In the genomic region with DNA sequence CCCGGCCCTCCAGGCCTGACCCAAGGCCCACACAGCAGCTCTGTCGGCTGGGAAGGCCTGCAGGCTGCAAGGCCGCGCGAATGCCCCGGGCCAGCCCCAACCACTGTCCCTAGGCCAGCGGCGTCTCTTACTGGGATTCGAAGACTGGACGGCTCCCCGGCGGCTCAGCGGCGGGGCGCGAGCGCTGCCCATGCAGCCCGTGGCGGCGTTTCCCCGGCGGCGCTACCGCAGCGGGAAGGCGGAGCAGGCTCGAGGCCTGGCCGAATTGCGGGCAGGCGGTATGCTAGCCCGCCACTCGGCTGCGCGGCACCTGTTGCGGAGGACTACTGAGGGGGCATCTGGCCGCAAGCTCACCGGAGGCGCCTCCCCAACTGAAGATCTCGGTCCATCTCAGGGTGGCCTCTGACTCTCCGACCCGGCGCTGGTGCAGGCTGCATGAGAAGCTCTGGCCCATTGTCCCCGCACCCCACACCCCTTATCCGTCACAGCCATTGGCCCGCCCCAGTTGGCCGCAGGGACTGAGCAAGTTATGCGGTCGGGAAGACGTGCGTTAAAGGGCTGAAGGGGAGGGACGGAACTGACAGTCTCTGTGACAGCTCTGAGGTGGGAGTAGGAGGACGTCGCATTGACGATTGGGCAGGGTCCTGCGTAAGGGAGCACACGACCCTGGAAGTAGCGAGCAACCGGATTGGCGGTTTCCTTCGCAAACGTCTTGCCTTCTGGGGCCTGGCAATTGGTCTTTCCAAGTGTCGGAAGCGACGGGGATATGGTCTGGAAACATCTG, we compare ENCODE assay signal across 10 cellular contexts.
DNase-seq lines count a peak whose midpoint lies in the region; ATAC-seq, FAIRE-seq and TF ChIP-seq lines count a peak whose summit lies in the region.
"Had no signal": no experiment of that assay in that cellular context is flagged by ENCODE, and none has a peak within 500 bp of the region (broad histone marks: within the 10 kb centered on the region; RNA-seq: fewer than 3 reads in every experiment).

No MANE protein-coding gene starts in this region.

- POLR2A ChIA-PET in HepG2 (lab: Yijun Ruan, JAX) = no interaction called here

- TF ChIP-seq POLR2A in HepG2 (IDR thresholded peaks at IDR 0.05; ENCODE audit: insufficient read depth in 1 of 2, low read depth in 2 of 2, low read length in 2 of 2) (no peak), lower leg skin (IDR thresholded peaks at IDR 0.05) (no peak)

- H3K4me1 ChIP-seq in liver (ENCODE audit: control insufficient read depth in 4 of 4, insufficient read depth in 4 of 4, low read length in 3 of 4) = no peaks in the 10 kb centered on the region
- no peaks in the 10 kb centered on the region for H3K4me1 ChIP-seq in HepG2 (ENCODE audit: insufficient read depth, low read length)
- no peaks in the 10 kb centered on the region for H3K4me1 ChIP-seq in urinary bladder (ENCODE audit: insufficient read depth)
- H3K4me1 ChIP-seq: pancreas had no signal

- H3K9ac ChIP-seq in liver (ENCODE audit: low read depth in 1 of 2, low read length in 2 of 2) (peak overlapping the region in 1 of 2 donors; percentile 31), HepG2 (ENCODE audit: insufficient read depth, low read depth, low read length) (no peak overlapping the region)

- no peak for ATAC-seq in HepG2
- no peak for ATAC-seq in HG03439 (IDR thresholded peaks at IDR 0.05; ENCODE audit: unreplicated experiment)
- ATAC-seq: pancreas had no signal

- no peak for DNase-seq in HepG2 (ENCODE audit: low spot score)
- peak; percentile 21 for DNase-seq in activated naive CD8-positive, alpha-beta T cell treated with anti-CD3 and anti-CD28 coated beads, Interleukin-2, amount 50 U/mL, for 16 hours (ENCODE audit: low read depth, low spot score)
- peak in 1 of 2 donors; percentile 50 for DNase-seq in lower leg skin (ENCODE audit: low spot score in 2 of 2)
- DNase-seq in T-helper 9 cell = no peak
- DNase-seq in COLO829 (ENCODE audit: low spot score) = no peak
- DNase-seq: IMR-90 had no signal

- TF ChIP-seq RAD21 in liver (IDR thresholded peaks at IDR 0.05) = no peak
- TF ChIP-seq RAD21 in HepG2 (CRISPR knock-in tag; IDR thresholded peaks at IDR 0.05) = no peak

- no peak overlapping the region for H3K4me2 ChIP-seq in HepG2 (ENCODE audit: low read depth, low read length)

- no TSS peak for BruUV-seq in HepG2 (replicated peaks; lab: Mats Ljungman, UMichigan)

- H4K20me1 ChIP-seq in HepG2 (ENCODE audit: insufficient read depth, low read length) = no peaks in the 10 kb centered on the region

- 2% methylated on average over 64 of the region's 64 CpGs for WGBS in liver
- WGBS in HepG2 (ENCODE audit: low lambda C conversion rate) = 95% methylated on average over 18 of the region's 64 CpGs
- 0% methylated on average over 15 of the region's 64 CpGs; no CpG with 5 or more reads in 1 of the 2 donors for WGBS in lower leg skin, 2 donors
- WGBS in urinary bladder = 1% methylated on average over 64 of the region's 64 CpGs

- no peak for TF ChIP-seq CTCF in liver (IDR thresholded peaks at IDR 0.05; ENCODE audit: low read depth, low read length, missing input control)
- no peak for TF ChIP-seq CTCF in HepG2 (CRISPR knock-in tag; IDR thresholded peaks at IDR 0.05)
- no peak for TF ChIP-seq CTCF in lower leg skin (IDR thresholded peaks at IDR 0.05)

- H3K27ac ChIP-seq in liver (ENCODE audit: low read depth in 1 of 2, low read length in 2 of 2) (peak overlapping the region in 1 of 2 donors; percentile 60), HepG2 (ENCODE audit: extremely low read length, insufficient read depth, low read length) (no peak overlapping the region), urinary bladder (ENCODE audit: low read depth) (peak overlapping the region; percentile 79)
- H3K27ac ChIP-seq: pancreas had no signal

- no peaks in the 10 kb centered on the region for H3K79me2 ChIP-seq in HepG2 (ENCODE audit: insufficient read depth, low read length)

- no peaks in the 10 kb centered on the region for H3K9me3 ChIP-seq in liver (ENCODE audit: control insufficient read depth in 4 of 4, low read length in 3 of 4)
- no peaks in the 10 kb centered on the region for H3K9me3 ChIP-seq in HepG2 (ENCODE audit: low read length)
- H3K9me3 ChIP-seq: pancreas had no signal

- H3K27me3 ChIP-seq in liver (ENCODE audit: control insufficient read depth in 4 of 4, insufficient read depth in 4 of 4, low read length in 3 of 4) (no peaks in the 10 kb centered on the region), HepG2 (ENCODE audit: control insufficient read depth in 1 of 2, insufficient read depth in 2 of 2, low read length in 2 of 2) (no peaks in the 10 kb centered on the region)
- H3K27me3 ChIP-seq: pancreas had no signal

- no peak overlapping the region for H2AFZ ChIP-seq in HepG2 (ENCODE audit: low read length)

- peak overlapping the region in 2 of 3 donors; percentile 10 to 85 for H3K4me3 ChIP-seq in liver (ENCODE audit: low read depth in 1 of 3, low read length in 3 of 3)
- H3K4me3 ChIP-seq in HepG2 (replicated peaks in 1 of 3; ENCODE audit: insufficient read depth in 1 of 3, low read depth in 2 of 3, low read length in 3 of 3) = no peak overlapping the region
- H3K4me3 ChIP-seq in lower leg skin (ENCODE audit: low read depth, poor library complexity, severe bottlenecking) = peak overlapping the region; percentile 62
- peak overlapping the region; percentile 62 for H3K4me3 ChIP-seq in urinary bladder (ENCODE audit: low read depth, low read length)
- H3K4me3 ChIP-seq: pancreas had no signal

- no peak for FAIRE-seq in HepG2 (lab: Jason Lieb, UNC)
- FAIRE-seq: pancreas had no signal

- CTCF ChIA-PET in HepG2 (lab: Yijun Ruan, JAX; ENCODE audit: low intra/inter-chr PET ratio, low total read pairs) = no interaction called here

- in situ Hi-C loops in HepG2 (cut with HindIII; ENCODE audit: extremely low pct_ligation_motif_present, low pct_unique_long_range_greater_than_20kb) = no loop called here

- H3K36me3 ChIP-seq in liver (ENCODE audit: control insufficient read depth in 4 of 4, insufficient read depth in 3 of 4, low read depth in 1 of 4, low read length in 3 of 4) = no peaks in the 10 kb centered on the region
- H3K36me3 ChIP-seq in HepG2 (replicated peaks in 1 of 2; ENCODE audit: control insufficient read depth in 1 of 2, insufficient read depth in 2 of 2, low read length in 2 of 2) = no peaks in the 10 kb centered on the region
- H3K36me3 ChIP-seq in urinary bladder (ENCODE audit: insufficient read depth) = no peaks in the 10 kb centered on the region
- H3K36me3 ChIP-seq: pancreas had no signal

- no peak for TF ChIP-seq EP300 in HepG2 (IDR thresholded peaks at IDR 0.05; ENCODE audit: low read depth in 2 of 2, low read length in 2 of 2)
- no peak for TF ChIP-seq EP300 in HepG2 (CRISPR knock-in tag; IDR thresholded peaks at IDR 0.05; ENCODE audit: borderline replicate concordance)

- intact Hi-C loops in HepG2 (cut with micrococcal nuclease; ENCODE audit: unreplicated experiment) = no loop called here
- intact Hi-C loops in lower leg skin (cut with DNase I; ENCODE audit: low total_unique reads) = no loop called here

TF ChIP-seq in liver, 16 proteins besides CTCF, POLR2A, EP300 and RAD21 (continues in another document):
- TF ChIP-seq EGR1 (IDR thresholded peaks at IDR 0.05; ENCODE audit: low read depth in 2 of 2) (no peak), GABPA (IDR thresholded peaks at IDR 0.05 in 1 of 2, conservative IDR thresholded peaks at IDR 0.05 in 1 of 2) (no peak)

TF ChIP-seq in HepG2, 621 proteins besides CTCF, POLR2A, EP300 and RAD21:
- TF ChIP-seq ZNF674 (CRISPR knock-in tag; IDR thresholded peaks at IDR 0.05; ENCODE audit: low read depth) (no peak), PRDM4 (CRISPR knock-in tag; IDR thresholded peaks at IDR 0.05; ENCODE audit: borderline replicate concordance) (no peak)

Comparison
In these comparisons a context has a peak if more than half of its experiments do, and no peak if none do; other contexts are left out.
1. H3K4me3 ChIP-seq: peak in liver (2 of 3), lower leg skin (single experiment) and urinary bladder (single experiment); none in HepG2 (0 of 3).